13 cellular contexts compared by ENCODE assay signal in the genomic region with DNA sequence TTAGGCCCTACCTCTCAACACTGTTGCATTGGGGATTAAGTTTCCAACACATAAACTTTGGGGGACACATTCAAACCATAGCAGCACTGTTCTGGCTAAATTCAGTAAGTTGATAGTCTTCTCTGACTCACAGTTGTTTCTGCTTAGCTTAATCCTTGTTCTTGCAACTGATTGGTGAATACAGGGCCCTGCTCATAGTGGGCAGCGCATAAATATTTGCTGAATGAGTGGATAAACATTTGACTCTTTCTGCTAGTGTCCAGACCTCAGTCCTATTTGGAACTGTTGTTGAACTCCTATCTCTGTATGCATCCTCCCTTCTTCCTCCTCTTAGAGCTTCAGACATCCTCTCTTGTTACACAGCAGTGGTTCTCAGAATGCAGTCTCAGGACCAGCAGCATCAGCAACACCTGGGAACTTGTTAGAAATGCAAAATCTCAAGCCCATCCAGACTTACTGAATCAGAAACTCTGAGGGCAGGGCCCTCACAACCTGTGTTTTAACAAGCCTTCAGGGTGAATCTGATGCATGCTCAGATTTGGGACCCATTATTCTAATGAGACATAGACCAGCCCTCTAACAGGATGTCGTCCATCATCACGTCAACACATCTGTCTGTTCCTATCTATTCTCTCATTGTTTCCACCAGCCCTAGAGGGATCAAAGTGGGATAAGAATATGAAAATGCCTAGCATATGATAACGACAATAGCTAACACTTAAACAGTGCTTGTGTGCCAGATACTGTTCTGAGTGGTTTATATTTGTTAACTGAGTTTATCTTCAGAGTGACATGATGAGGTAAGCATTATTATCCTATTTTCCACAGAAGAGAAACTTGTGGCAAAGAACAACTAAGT. TPM values are rescaled to one million over a fixed set of nuclear protein-coding genes. Genes with fewer than 3 reads are reported as not detected.
A peak's percentile ranks its signal among the peaks of the same experiment; 100 is the strongest.
DNase-seq lines count a peak whose midpoint lies in the region; ATAC-seq and TF ChIP-seq lines count a peak whose summit lies in the region.
"Had no signal": no experiment of that assay in that cellular context is flagged by ENCODE, and none has a peak within 500 bp of the region (broad histone marks: within the 10 kb centered on the region; RNA-seq: fewer than 3 reads in every experiment).

No MANE protein-coding gene starts in this region.

- no peaks in the 10 kb centered on the region for H3K36me3 ChIP-seq in left ventricle myocardium inferior

- no peak overlapping the region for H3K4me3 Mint-ChIP-seq in Calu3 (ENCODE audit: low read depth, unreplicated experiment)
- no peak overlapping the region for H3K4me3 Mint-ChIP-seq in naive thymus-derived CD8-positive, alpha-beta T cell
- H3K4me3 Mint-ChIP-seq: natural killer cell, type B pancreatic cell had no signal

- DNase-seq in Right ventricle myocardium superior: no peak
- no peak for DNase-seq in left ventricle myocardium inferior
- peak; percentile 73 for DNase-seq in astrocyte of the spinal cord (ENCODE audit: low read depth, low spot score)
- DNase-seq in kidney tubule cell (ENCODE audit: low spot score): peak; percentile 6
- DNase-seq in Calu3: no peak
- no peak for DNase-seq in NCI-H187 (lab: John Stamatoyannopoulos, UW)
- no peak for DNase-seq in naive thymus-derived CD8-positive, alpha-beta T cell
- no peak for DNase-seq in HT-29 (ENCODE audit: low spot score)
- DNase-seq: ACHN, amygdala, DND-41, natural killer cell had no signal

- H3K4me1 ChIP-seq in left ventricle myocardium inferior: peaks cover 6% of the 10 kb centered on the region

- no peaks in the 10 kb centered on the region for H3K9me3 Mint-ChIP-seq in Calu3 (ENCODE audit: low read depth, unreplicated experiment)
- no peaks in the 10 kb centered on the region for H3K9me3 Mint-ChIP-seq in naive thymus-derived CD8-positive, alpha-beta T cell
- H3K9me3 Mint-ChIP-seq: natural killer cell, type B pancreatic cell had no signal

- peaks cover 12% of the 10 kb centered on the region for H3K27me3 Mint-ChIP-seq in Calu3 (ENCODE audit: unreplicated experiment)
- H3K27me3 Mint-ChIP-seq in naive thymus-derived CD8-positive, alpha-beta T cell: peaks cover 0 to 2% (median 0%) of the 10 kb centered on the region in 5 donors

- no peak overlapping the region for H3K4me3 ChIP-seq in left ventricle myocardium inferior
- H3K4me3 ChIP-seq in astrocyte of the spinal cord (ENCODE audit: low read depth, low read length): no peak overlapping the region

- H3K9me3 ChIP-seq in left ventricle myocardium inferior (replicated peaks): no peaks in the 10 kb centered on the region

- TF ChIP-seq CTCF in left ventricle myocardium inferior (IDR thresholded peaks at IDR 0.05; ENCODE audit: borderline replicate concordance) (no peak), astrocyte of the spinal cord (IDR thresholded peaks at IDR 0.05; ENCODE audit: low read depth, low read length) (no peak), Calu3 (IDR thresholded peaks at IDR 0.05; ENCODE audit: unreplicated experiment) (no peak)

- no peaks in the 10 kb centered on the region for H3K4me1 Mint-ChIP-seq in Calu3 (ENCODE audit: low read depth, unreplicated experiment)
- no peaks in the 10 kb centered on the region for H3K4me1 Mint-ChIP-seq in naive thymus-derived CD8-positive, alpha-beta T cell
- H3K4me1 Mint-ChIP-seq: natural killer cell had no signal

- no peak overlapping the region for H3K27ac ChIP-seq in left ventricle myocardium inferior (replicated peaks)

- H3K27ac Mint-ChIP-seq in Calu3 (ENCODE audit: unreplicated experiment): no peak overlapping the region
- H3K27ac Mint-ChIP-seq in naive thymus-derived CD8-positive, alpha-beta T cell: peak overlapping the region in 1 of 10 donors; percentile 11
- H3K27ac Mint-ChIP-seq: natural killer cell, type B pancreatic cell had no signal

- in situ Hi-C loops in astrocyte of the spinal cord (cut with HindIII; ENCODE audit: low sequenced_read_pairs): no loop called here

- intact Hi-C loops in Right ventricle myocardium superior (cut with DNase I): no loop called here
- intact Hi-C loops in left ventricle myocardium inferior (cut with micrococcal nuclease): no loop called here
- intact Hi-C loops in Calu3 (cut with micrococcal nuclease; ENCODE audit: unreplicated experiment): no loop called here

- BruUV-seq in Calu3 (replicated peaks; lab: Mats Ljungman, UMichigan): no TSS peak

- H3K36me3 Mint-ChIP-seq in Calu3 (ENCODE audit: insufficient read depth, unreplicated experiment): no peaks in the 10 kb centered on the region
- no peaks in the 10 kb centered on the region for H3K36me3 Mint-ChIP-seq in naive thymus-derived CD8-positive, alpha-beta T cell
- H3K36me3 Mint-ChIP-seq: natural killer cell, type B pancreatic cell had no signal

- ATAC-seq in Right ventricle myocardium superior (ENCODE audit: poor library complexity): peak; percentile 64
- no peak for ATAC-seq in naive thymus-derived CD8-positive, alpha-beta T cell
- ATAC-seq: natural killer cell had no signal

- CTCF ChIA-PET in Calu3 (lab: Charles Lee): no interaction called here

- POLR2A ChIA-PET in naive thymus-derived CD8-positive, alpha-beta T cell (lab: Charles Lee): no interaction called here

- H3K27me3 ChIP-seq in left ventricle myocardium inferior (ENCODE audit: low read depth): peaks cover 55% of the 10 kb centered on the region

RNA-seq across cellular contexts. Expression of a gene that starts 22.3 kb away (rescaled TPM):
- total RNA-seq in Right ventricle myocardium superior: 3.0 TPM
- 9.4 TPM for total RNA-seq in left ventricle myocardium inferior
- total RNA-seq in Calu3 (2022): not detected in 2 replicates
- total RNA-seq in naive thymus-derived CD8-positive, alpha-beta T cell: 10 to 100 TPM; 16.5 to 18.9 TPM
- polyA plus RNA-seq in naive thymus-derived CD8-positive, alpha-beta T cell: under 1 TPM; 0.49 to 0.56 (median 0.55) TPM
- not detected in 2 replicates for total RNA-seq in HT-29 (2014; rRNA removed; shearing (Covaris generic))

Comparison
In these comparisons a context has a peak if more than half of its experiments do, and no peak if none do; other contexts are left out.
1. DNase-seq: peak in astrocyte of the spinal cord (single experiment) and kidney tubule cell (single experiment); none in Right ventricle myocardium superior (single experiment), left ventricle myocardium inferior (single experiment), Calu3 (single experiment), NCI-H187 (0 of 2), naive thymus-derived CD8-positive, alpha-beta T cell (0 of 10) and HT-29 (single experiment).